Comparison of ENCODE assay signal across 15 cellular contexts in the genomic region with DNA sequence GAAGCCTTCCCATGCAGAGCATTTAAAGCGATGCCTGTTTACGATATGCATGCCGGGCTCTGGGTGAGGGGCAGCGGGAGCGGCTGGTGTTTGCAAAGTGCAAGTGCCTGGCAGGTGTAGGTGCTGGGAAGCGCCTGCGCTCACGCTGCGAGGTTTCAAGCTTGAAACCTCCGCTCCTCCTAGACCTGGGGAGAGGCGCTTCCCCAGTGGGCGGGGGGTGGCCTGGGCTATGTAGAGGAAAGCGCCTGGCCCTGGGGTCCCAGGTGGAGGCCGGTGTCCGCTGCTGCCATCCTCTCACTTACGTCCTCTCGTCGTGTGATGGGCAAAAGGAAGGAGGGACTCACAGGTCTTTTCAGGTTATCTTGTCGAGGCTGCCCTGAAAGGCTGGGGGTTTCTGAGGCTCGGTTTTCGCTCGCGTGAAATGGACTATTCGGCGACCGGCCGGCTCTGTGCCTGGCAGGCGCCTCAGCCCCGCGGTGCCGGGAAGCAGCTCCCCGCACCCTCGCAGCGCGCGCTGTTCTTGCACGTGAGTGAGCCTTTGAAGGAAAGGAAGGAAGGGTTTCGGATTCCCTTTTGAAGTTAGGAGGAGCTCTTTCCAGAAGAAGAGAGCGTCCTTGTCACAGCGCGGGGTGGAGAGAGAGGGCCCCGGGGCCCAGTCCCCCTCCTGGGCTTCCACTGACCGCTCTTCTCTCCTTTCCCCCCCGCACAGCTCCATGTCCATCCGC. TPM values are rescaled to one million over a fixed set of nuclear protein-coding genes. Genes with fewer than 3 reads are reported as not detected.
DNase-seq lines count a peak whose midpoint lies in the region; ATAC-seq, FAIRE-seq and TF ChIP-seq lines count a peak whose summit lies in the region.
"Had no signal": no experiment of that assay in that cellular context is flagged by ENCODE, and none has a peak within 500 bp of the region (broad histone marks: within the 10 kb centered on the region; RNA-seq: fewer than 3 reads in every experiment).

No MANE protein-coding gene starts in this region.

- ATAC-seq in HG02870 (IDR thresholded peaks at IDR 0.05; ENCODE audit: unreplicated experiment) = no peak

- peaks cover 0 to 2% of the 10 kb centered on the region in 2 experiments; a peak in 1 of 4 replicates for H3K79me2 ChIP-seq in H1 (ENCODE audit: control insufficient read depth in 1 of 2, insufficient read depth in 2 of 2, low read length in 2 of 2)
- H3K79me2 ChIP-seq in neural progenitor cell (ENCODE audit: low read depth) = no peaks in the 10 kb centered on the region

- H3K14ac ChIP-seq in H1 (ENCODE audit: insufficient read length) = no peak overlapping the region

- no peak for TF ChIP-seq POLR2A in H1 (IDR thresholded peaks at IDR 0.05; ENCODE audit: control extremely low read depth in 1 of 2, low read depth in 2 of 2, low read length in 2 of 2)

- WGBS in H1 (ENCODE audit: extremely low coverage in 1 of 2, insufficient coverage in 1 of 2, insufficient read length in 1 of 2, insufficient replicate concordance in 2 of 2, low coverage in 1 of 2, low lambda C conversion rate in 2 of 2, missing lambda C conversion rate in 1 of 2), 2 experiments = 7% methylated on average over 24 of the region's 45 CpGs; no CpG with 5 or more reads in 1 of the 2 experiments

- H3K36me3 Mint-ChIP-seq in Caco-2 (ENCODE audit: insufficient read depth, unreplicated experiment) (no peaks in the 10 kb centered on the region), neural progenitor cell (peaks cover 11% of the 10 kb centered on the region)

- no peaks in the 10 kb centered on the region for H3K4me1 Mint-ChIP-seq in Caco-2 (ENCODE audit: low read depth, unreplicated experiment)
- H3K4me1 Mint-ChIP-seq in neural progenitor cell = peaks cover 48% of the 10 kb centered on the region

- no peak overlapping the region for H3K56ac ChIP-seq in H1 (replicated peaks; ENCODE audit: insufficient read length, low read depth, low read length)

- no peak overlapping the region for H3K27ac ChIP-seq in H1 (ENCODE audit: low read depth, low read length)
- H3K27ac ChIP-seq in neural progenitor cell = no peak overlapping the region
- H3K27ac ChIP-seq: prostate gland had no signal

- POLR2A ChIA-PET in Caco-2 (lab: Charles Lee) = no interaction called here
- POLR2A ChIA-PET in H1 (lab: Charles Lee; ENCODE audit: partially characterized antibody) = interaction anchor here (0.9 to 1.8 kb wide), 2 partner anchors 14 to 18 kb away, joined by 3 to 6 read pairs; no protein-coding TSS in a partner anchor

- H2BK15ac ChIP-seq in H1 (ENCODE audit: low read length) = no peak overlapping the region

- peak overlapping the region; percentile 62 to 71 for H3K4me2 ChIP-seq in H1 (ENCODE audit: insufficient read depth in 1 of 2, low read depth in 2 of 2, low read length in 2 of 2)
- H3K4me2 ChIP-seq in neural progenitor cell = peak overlapping the region; percentile 89

- H3K27me3 ChIP-seq in Caco-2 (replicated peaks; ENCODE audit: control insufficient read depth, insufficient read depth, low read length) (no peaks in the 10 kb centered on the region), H1 (replicated peaks in 1 of 4; ENCODE audit: control insufficient read depth in 3 of 4, extremely low read depth in 1 of 4, insufficient read depth in 3 of 4, low read length in 3 of 4) (peaks cover 4 to 19% (median 11%) of the 10 kb centered on the region in 4 experiments), neural progenitor cell (peaks cover 36% of the 10 kb centered on the region)
- H3K27me3 ChIP-seq: BE2C had no signal

- H3K27ac Mint-ChIP-seq in Caco-2 (ENCODE audit: unreplicated experiment) (no peak overlapping the region), neural progenitor cell (peak overlapping the region; percentile 74)

- peaks cover 6% of the 10 kb centered on the region; the same call in 1 of the 2 replicates for H3K23me2 ChIP-seq in H1 (ENCODE audit: low read depth, low read length)

- H3K23ac ChIP-seq in H1 (ENCODE audit: insufficient read length) = no peak overlapping the region

- TF ChIP-seq EP300 in H1 (IDR thresholded peaks at IDR 0.05; ENCODE audit: borderline replicate concordance in 1 of 2, low read depth in 2 of 2, low read length in 2 of 2) = no peak

- peaks cover 23% of the 10 kb centered on the region for H3F3A ChIP-seq in neural progenitor cell (ENCODE audit: low read depth)

- H3K4me1 ChIP-seq in Caco-2 = 0 out of 2 replicates have a peak, but pooled peaks cover 3% of the 10 kb centered on the region
- peaks cover 0 to 31% (median 18%) of the 10 kb centered on the region in 4 experiments; a peak in 6 of 7 replicates for H3K4me1 ChIP-seq in H1 (replicated peaks in 1 of 4; ENCODE audit: control insufficient read depth in 3 of 4, insufficient read depth in 4 of 4, low read length in 3 of 4)
- peaks cover 27% of the 10 kb centered on the region for H3K4me1 ChIP-seq in neural progenitor cell
- H3K4me1 ChIP-seq: BE2C had no signal

- no peak overlapping the region for H4K5ac ChIP-seq in H1 (ENCODE audit: insufficient read length, low read depth, low read length)

- peaks cover 2% of the 10 kb centered on the region; the same call in 1 of the 2 replicates for H3K79me1 ChIP-seq in H1 (ENCODE audit: low read depth, low read length)

- H3K4me3 Mint-ChIP-seq in Caco-2 (ENCODE audit: unreplicated experiment) (peak overlapping the region; percentile 55), neural progenitor cell (peak overlapping the region; percentile 16)

- BruUV-seq in Caco-2 (replicated peaks; lab: Mats Ljungman, UMichigan) = no TSS peak

- H2BK5ac ChIP-seq in H1 (ENCODE audit: low read depth, low read length) = no peak overlapping the region

- intact Hi-C loops in Caco-2 (cut with micrococcal nuclease; ENCODE audit: unreplicated experiment) = no loop called here

- no peak overlapping the region for H2BK120ac ChIP-seq in H1 (replicated peaks; ENCODE audit: low read depth, low read length)

- peak overlapping the region; percentile 67; the same call in 1 of the 2 replicates for H2AFZ ChIP-seq in H1 (ENCODE audit: low read length)
- H2AFZ ChIP-seq in neural progenitor cell (replicated peaks) = peak overlapping the region; percentile 75

- no peak for TF ChIP-seq RAD21 in H1 (IDR thresholded peaks at IDR 0.05 in 1 of 2, conservative IDR thresholded peaks at IDR 0.05 in 1 of 2; ENCODE audit: low read depth in 2 of 2, low read length in 2 of 2)

- H3K9me3 Mint-ChIP-seq in Caco-2 (ENCODE audit: unreplicated experiment) (peaks cover 5% of the 10 kb centered on the region), neural progenitor cell (peaks cover 10% of the 10 kb centered on the region)

- H3K4me3 ChIP-seq in Caco-2 (ENCODE audit: low read depth, low read length) (no peak overlapping the region; the same call in 1 of the 2 replicates), LNCaP clone FGC (ENCODE audit: low read depth, low read length) (peak overlapping the region; percentile 3; the same call in 1 of the 2 replicates), H1 (ENCODE audit: extremely low read depth in 1 of 4, insufficient read depth in 2 of 4, low read depth in 3 of 4, low read length in 4 of 4) (peak overlapping the region in 3 of 4 experiments; percentile 33 to 54 (median 34); a peak in 6 of 8 replicates), neural progenitor cell (peak overlapping the region; percentile 38)
- H3K4me3 ChIP-seq: prostate gland had no signal

- no peak overlapping the region for H3K9ac ChIP-seq in H1 (replicated peaks in 1 of 4; ENCODE audit: extremely low read depth in 1 of 4, low read depth in 3 of 4, low read length in 3 of 4)
- no peak overlapping the region for H3K9ac ChIP-seq in neural progenitor cell

- peak overlapping the region; percentile 60 for H3K18ac ChIP-seq in H1 (ENCODE audit: extremely low read depth, low read length)

- no peak overlapping the region for H2AK5ac ChIP-seq in H1 (ENCODE audit: low read depth, low read length)

- peaks cover 0 to 10% of the 10 kb centered on the region in 2 experiments for H4K20me1 ChIP-seq in H1 (replicated peaks in 1 of 2; ENCODE audit: control insufficient read depth in 1 of 2, insufficient read depth in 2 of 2, low read length in 2 of 2)
- H4K20me1 ChIP-seq in neural progenitor cell (ENCODE audit: low read depth) = no peaks in the 10 kb centered on the region

- H4K8ac ChIP-seq in H1 (ENCODE audit: extremely low read depth, insufficient read depth, low read length) = no peak overlapping the region; the same call in 1 of the 2 replicates

- no peak overlapping the region for H3K4ac ChIP-seq in H1 (replicated peaks; ENCODE audit: insufficient read length, low read depth, low read length)

- H3K9me3 ChIP-seq in Caco-2 (no peaks in the 10 kb centered on the region), H1 (ENCODE audit: insufficient read depth in 2 of 2, low read depth in 1 of 2, low read length in 1 of 2) (peaks cover 2 to 7% of the 10 kb centered on the region in 2 experiments; a peak in 1 of 4 replicates), neural progenitor cell (ENCODE audit: low read depth) (no peaks in the 10 kb centered on the region)
- H3K9me3 ChIP-seq: BE2C, prostate gland had no signal

- H2BK20ac ChIP-seq in H1 (ENCODE audit: low read length) = no peak overlapping the region

- no peak overlapping the region for H4K91ac ChIP-seq in H1 (replicated peaks; ENCODE audit: insufficient read length, low read length)

- H3K27me3 Mint-ChIP-seq in Caco-2 (ENCODE audit: insufficient read depth, unreplicated experiment) (peaks cover 3% of the 10 kb centered on the region), neural progenitor cell (ENCODE audit: insufficient read depth, low read depth) (peaks cover 5% of the 10 kb centered on the region)

- H2BK12ac ChIP-seq in H1 (ENCODE audit: low read depth, low read length) = peak overlapping the region; percentile 50; the same call in 1 of the 2 replicates

- CTCF ChIA-PET in Caco-2 (lab: Charles Lee) = no interaction called here
- CTCF ChIA-PET in H1 (lab: Charles Lee; ENCODE audit: partially characterized antibody) = interaction anchor here (1.0 to 1.7 kb wide), 3 partner anchors 12 to 52 kb away, joined by 3 to 4 read pairs (median 4); no protein-coding TSS in a partner anchor

- TF ChIP-seq CTCF in Caco-2 (IDR thresholded peaks at IDR 0.05; ENCODE audit: insufficient read depth in 1 of 2, low read depth in 1 of 2, low read length in 1 of 2, severe bottlenecking in 1 of 2, unreplicated experiment in 1 of 2) = no peak
- TF ChIP-seq CTCF in LNCaP clone FGC (IDR thresholded peaks at IDR 0.05; ENCODE audit: control insufficient read depth, extremely low read depth, insufficient read depth) = no peak
- no peak for TF ChIP-seq CTCF in H1 (IDR thresholded peaks at IDR 0.05; ENCODE audit: control extremely low read depth in 1 of 3, insufficient read depth in 1 of 3, low read depth in 1 of 3, low read length in 3 of 3)
- TF ChIP-seq CTCF in neural progenitor cell (IDR thresholded peaks at IDR 0.05) = no peak

- no peaks in the 10 kb centered on the region for H3K36me3 ChIP-seq in Caco-2 (ENCODE audit: control insufficient read depth, insufficient read depth, low read length)
- H3K36me3 ChIP-seq in H1 (ENCODE audit: control insufficient read depth in 2 of 4, insufficient read depth in 4 of 4, low read length in 3 of 4) = peaks cover 0 to 3% (median 0%) of the 10 kb centered on the region in 4 experiments; a peak in 1 of 8 replicates
- H3K36me3 ChIP-seq in neural progenitor cell = no peaks in the 10 kb centered on the region
- H3K36me3 ChIP-seq: BE2C, prostate gland had no signal

- FAIRE-seq in H1 (lab: Jason Lieb, UNC) = no peak
- FAIRE-seq: GM19239 had no signal

- DNase-seq in Caco-2 (peak; percentile 3 to 38), LNCaP clone FGC (ENCODE audit: low read depth) (peak; percentile 48), H1 (ENCODE audit: low read depth in 1 of 2, low spot score in 2 of 2) (peak; percentile 27 to 66), neural progenitor cell (ENCODE audit: low spot score) (peak; percentile 55), NCI-H2029 treated with DMSO at 0.1 percent for 48 hours (lab: John Stamatoyannopoulos, UW) (no peak), SW 1271 (lab: John Stamatoyannopoulos, UW) (no peak)
- DNase-seq in activated effector memory CD4-positive, alpha-beta T cell treated with anti-CD3 and anti-CD28 coated beads, Interleukin-2, amount 50 U/mL, for 16 hours = no peak
- DNase-seq: BE2C, EL, midbrain, SHP77 had no signal

RNA-seq across cellular contexts. Expression of gene AJAP1, which starts 56.9 kb away (rescaled TPM):
- not detected in 2 replicates for total RNA-seq in Caco-2 (2022)
- 6.2 and 6.6 TPM in 2 replicates for total RNA-seq in H1 (2021; fragmentation: NEBNext Ultra II Directional; extraction: Animal tissue kit (Norgen Biotek cat#: 25700))
- polyA plus RNA-seq in H1 (2011; rRNA removed) = 1.9 and 2.2 TPM in 2 replicates
- 1.7 TPM for polyA plus RNA-seq in H1 (2011; cell fraction: cytosol; rRNA removed)
- 3.2 TPM for polyA plus RNA-seq in H1 (2011; cell fraction: nucleus; rRNA removed)
- 1.9 to 2.8 TPM (median 2.2 TPM) in 4 replicates for polyA plus RNA-seq in H1 (2012, experiment 1 of 2)
- 1.4 TPM for polyA plus RNA-seq in H1 (2012, experiment 2 of 2)
- polyA plus RNA-seq in H1 (2013, experiment 1 of 2) = 2.6 TPM
- 2.9 TPM for polyA plus RNA-seq in H1 (2013, experiment 2 of 2)
- 1.5 and 2.4 TPM in 2 replicates for polyA minus RNA-seq in H1 (2011; rRNA and poly(A)+ RNA removed)
- polyA minus RNA-seq in H1 (2011; cell fraction: cytosol; rRNA and poly(A)+ RNA removed) = 0.95 TPM
- polyA minus RNA-seq in H1 (2011; cell fraction: nucleus; rRNA and poly(A)+ RNA removed) = 3.6 TPM
- 0.19 and 0.21 TPM in 2 replicates for total RNA-seq in neural progenitor cell (ENCODE audit: low replicate concordance)
- total RNA-seq: chondrocyte had no signal

Comparison
In these comparisons a context has a peak if more than half of its experiments do, and no peak if none do; other contexts are left out.
1. DNase-seq: peak in Caco-2 (2 of 2), LNCaP clone FGC (single experiment), H1 (2 of 2) and neural progenitor cell (single experiment); none in activated effector memory CD4-positive, alpha-beta T cell treated with anti-CD3 and anti-CD28 coated beads, Interleukin-2, amount 50 U/mL, for 16 hours (single experiment), NCI-H2029 treated with DMSO at 0.1 percent for 48 hours (single experiment) and SW 1271 (0 of 2).